In the genomic region with DNA sequence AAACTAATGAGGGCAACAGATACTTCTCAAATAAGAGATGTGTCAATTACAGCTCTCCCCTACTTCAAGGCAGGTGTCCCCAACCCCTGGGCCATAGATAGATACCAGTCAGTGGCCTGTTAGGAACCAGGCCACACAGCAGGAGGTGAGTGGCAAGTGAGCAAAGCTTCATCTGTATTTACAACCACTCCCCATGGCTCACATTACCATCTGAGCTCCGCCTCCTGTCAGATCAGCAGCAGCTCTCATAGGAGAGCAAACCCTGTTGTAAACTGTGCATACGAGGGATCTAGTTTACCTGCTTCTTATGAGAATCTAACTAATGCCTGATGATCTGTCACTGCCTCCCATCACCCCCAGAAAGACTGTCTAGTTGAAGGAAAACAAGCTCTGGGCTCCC, we compare ENCODE assay signal across 25 cellular contexts.
A peak's percentile ranks its signal among the peaks of the same experiment; 100 is the strongest.
DNase-seq lines count a peak whose midpoint lies in the region; ATAC-seq and TF ChIP-seq lines count a peak whose summit lies in the region.
"Had no signal": no experiment of that assay in that cellular context is flagged by ENCODE, and none has a peak within 500 bp of the region (broad histone marks: within the 10 kb centered on the region; RNA-seq: fewer than 3 reads in every experiment).

No MANE protein-coding gene starts in this region.

- peak overlapping the region; percentile 34 for H2BK120ac ChIP-seq in mesenchymal stem cell (ENCODE audit: low read depth, low read length)

- H3K27me3 ChIP-seq in mammary epithelial cell (ENCODE audit: insufficient read depth, low read length), result no peaks in the 10 kb centered on the region
- H3K27me3 ChIP-seq in mesenchymal stem cell (ENCODE audit: control insufficient read depth in 1 of 2, insufficient read depth in 1 of 2, low read length in 2 of 2), result no peaks in the 10 kb centered on the region
- H3K27me3 ChIP-seq: hepatocyte, uterus had no signal

- H3K9me3 ChIP-seq in mammary epithelial cell (replicated peaks; ENCODE audit: insufficient read depth, low read length) (no peaks in the 10 kb centered on the region), mesenchymal stem cell (ENCODE audit: control insufficient read depth, low read length) (peaks cover 7% of the 10 kb centered on the region)
- H3K9me3 ChIP-seq: HAP-1, uterus had no signal

- H2BK15ac ChIP-seq in mesenchymal stem cell (ENCODE audit: low read depth, poor library complexity, severe bottlenecking), result peak overlapping the region; percentile 67

- peak overlapping the region; percentile 50 for H4K91ac ChIP-seq in mesenchymal stem cell (ENCODE audit: low read length)

- no peak overlapping the region for H3K27ac ChIP-seq in mammary epithelial cell (ENCODE audit: insufficient read depth, low read depth, low read length)
- no peak overlapping the region for H3K27ac ChIP-seq in mesenchymal stem cell (ENCODE audit: low read length, poor library complexity, severe bottlenecking)
- H3K27ac ChIP-seq: C4-2B had no signal

- no peaks in the 10 kb centered on the region for H3K79me2 ChIP-seq in mammary epithelial cell (ENCODE audit: insufficient read depth, low read length)
- H3K79me2 ChIP-seq: hepatocyte had no signal

- no TSS peak for BruUV-seq in mammary epithelial cell (replicated peaks; lab: Mats Ljungman, UMichigan)

- DNase-seq in EH (ENCODE audit: low read depth) (peak; percentile 41), NCI-H69 (lab: John Stamatoyannopoulos, UW) (peak; percentile 39), mammary epithelial cell (peak; percentile 5), mesenchymal stem cell (no peak), OCI-M1 (lab: John Stamatoyannopoulos, UW) (no peak)
- DNase-seq in effector CD4-positive, alpha-beta T cell, result no peak
- no peak for DNase-seq in activated effector memory CD4-positive, alpha-beta T cell treated with anti-CD3 and anti-CD28 coated beads, Interleukin-2, amount 50 U/mL, for 16 hours
- DNase-seq: activated B cell treated with CpG ODN at 0.5 μM for 24 hours; activated CD4-positive, alpha-beta memory T cell treated with anti-CD3 and anti-CD28 coated beads, Interleukin-2, amount 10 ng/mL, durations not matched to agents 7 days and 5 days; activated gamma-delta T cell; activated T-cell treated with anti-CD3 and anti-CD28 coated beads for 4 hours; amniotic stem cell; foreskin melanocyte; GDM1; KBM-7; NCI-H1694; NCI-H226; RPMI8226; T-helper 9 cell; uterus had no signal

- H3K23ac ChIP-seq in mesenchymal stem cell (ENCODE audit: low read length in 2 of 2), result no peak overlapping the region

- peak overlapping the region in 1 of 2 experiments; percentile 81 for H3K4ac ChIP-seq in mesenchymal stem cell (ENCODE audit: low read depth in 1 of 2, low read length in 2 of 2)

- dilution Hi-C loops in mammary epithelial cell (cut with HindIII; ENCODE audit: low sequenced_read_pairs), result no loop called here

- CTCF ChIA-PET in mammary epithelial cell (lab: Charles Lee; ENCODE audit: low non-redundant PET), result no interaction called here

- H2AFZ ChIP-seq in mammary epithelial cell (ENCODE audit: low read depth, low read length), result no peak overlapping the region
- H2AFZ ChIP-seq in mesenchymal stem cell (ENCODE audit: low read depth, low read length), result no peak overlapping the region
- H2AFZ ChIP-seq: hepatocyte had no signal

- H3K79me1 ChIP-seq in mesenchymal stem cell (replicated peaks; ENCODE audit: low read length, poor library complexity, severe bottlenecking), result no peaks in the 10 kb centered on the region

- H3K9ac ChIP-seq in mammary epithelial cell (ENCODE audit: insufficient read depth, low read length) (no peak overlapping the region), mesenchymal stem cell (ENCODE audit: low read length) (no peak overlapping the region)

- H3K4me3 ChIP-seq in mammary epithelial cell (replicated peaks in 1 of 3; ENCODE audit: insufficient read depth in 1 of 3, low read depth in 2 of 3, low read length in 3 of 3) (no peak overlapping the region), mesenchymal stem cell (ENCODE audit: insufficient read depth in 1 of 2, low read depth in 1 of 2, low read length in 2 of 2) (no peak overlapping the region)
- H3K4me3 ChIP-seq: HAP-1, hepatocyte, uterus had no signal

- no peak overlapping the region for H2AK5ac ChIP-seq in mesenchymal stem cell (ENCODE audit: low read length, severe bottlenecking)

- H3K18ac ChIP-seq in mesenchymal stem cell (ENCODE audit: low read depth in 1 of 2, low read length in 2 of 2), result peak overlapping the region in 1 of 2 experiments; percentile 54

- H3K14ac ChIP-seq in mesenchymal stem cell (ENCODE audit: low read length in 2 of 2), result no peak overlapping the region

- TF ChIP-seq CTCF in mammary epithelial cell (conservative IDR thresholded peaks at IDR 0.05 in 1 of 2, IDR thresholded peaks at IDR 0.05 in 1 of 2; ENCODE audit: extremely low read depth in 1 of 2, insufficient read depth in 1 of 2, low read depth in 1 of 2, low read length in 2 of 2), result no peak

- H3K4me1 ChIP-seq in mammary epithelial cell (ENCODE audit: insufficient read depth, low read length) (no peaks in the 10 kb centered on the region), mesenchymal stem cell (ENCODE audit: control insufficient read depth, insufficient read depth, low read depth, low read length) (no peaks in the 10 kb centered on the region)
- H3K4me1 ChIP-seq: HAP-1, uterus had no signal

- H3K36me3 ChIP-seq in mammary epithelial cell (ENCODE audit: insufficient read depth, low read length) (no peaks in the 10 kb centered on the region), mesenchymal stem cell (ENCODE audit: control insufficient read depth in 1 of 2, insufficient read depth in 2 of 2, low read depth in 1 of 2, low read length in 2 of 2) (no peaks in the 10 kb centered on the region)
- H3K36me3 ChIP-seq: HAP-1, uterus had no signal

- peak overlapping the region in 1 of 2 experiments; percentile 90 for H2BK12ac ChIP-seq in mesenchymal stem cell (ENCODE audit: low read length in 2 of 2)

- H3K4me2 ChIP-seq in mammary epithelial cell (ENCODE audit: insufficient read depth, low read depth, low read length) (no peak overlapping the region), mesenchymal stem cell (ENCODE audit: low read length, poor library complexity, severe bottlenecking) (no peak overlapping the region)
- H3K4me2 ChIP-seq: hepatocyte had no signal

- intact Hi-C loops in mammary epithelial cell (cut with micrococcal nuclease), result no loop called here

- ATAC-seq in HG03565 (IDR thresholded peaks at IDR 0.05; ENCODE audit: unreplicated experiment), result no peak
- ATAC-seq: stimulated activated effector memory CD8-positive, alpha-beta T cell treated with anti-CD3 and anti-CD28 coated beads, Interleukin-12 subunit alpha, Interleukin-12 subunit beta, amount 100 ng/mL, for 72 hours had no signal

- H2BK5ac ChIP-seq in mesenchymal stem cell (ENCODE audit: low read depth, low read length, poor library complexity, severe bottlenecking), result no peak overlapping the region

- WGBS in mammary epithelial cell (ENCODE audit: low coverage, missing lambda C conversion rate), result 71% methylated on average over 2 of the region's 2 CpGs
- WGBS in mesenchymal stem cell, result 94% methylated on average over 2 of the region's 2 CpGs

- no peaks in the 10 kb centered on the region for H4K20me1 ChIP-seq in mammary epithelial cell (ENCODE audit: insufficient read depth, low read length)

- in situ Hi-C loops in mammary epithelial cell (cut with MboI; ENCODE audit: low sequenced_read_pairs in 2 of 2), result loop anchor here (25.0 kb wide), 1 partner anchor 180 kb away; no protein-coding TSS in a partner anchor

- H4K8ac ChIP-seq in mesenchymal stem cell (ENCODE audit: low read length), result peak overlapping the region; percentile 54

Comparison
In these comparisons a context has a peak if more than half of its experiments do, and no peak if none do; other contexts are left out.
1. DNase-seq: peak in EH (single experiment), NCI-H69 (single experiment) and mammary epithelial cell (single experiment); none in mesenchymal stem cell (single experiment), OCI-M1 (single experiment), effector CD4-positive, alpha-beta T cell (single experiment) and activated effector memory CD4-positive, alpha-beta T cell treated with anti-CD3 and anti-CD28 coated beads, Interleukin-2, amount 50 U/mL, for 16 hours (single experiment).